In genomic region chr17:77675411-77675810, GRCh38 we compare ENCODE assay signal across 20 cellular contexts.
DNase-seq lines count a peak whose midpoint lies in the region; ATAC-seq, FAIRE-seq and TF ChIP-seq lines count a peak whose summit lies in the region.
"Had no signal": no experiment of that assay in that cellular context is flagged by ENCODE, and none has a peak within 500 bp of the region (broad histone marks: within the 10 kb centered on the region; RNA-seq: fewer than 3 reads in every experiment).

No MANE protein-coding gene starts in this region.

- H3K4ac ChIP-seq in neuronal stem cell (ENCODE audit: low read length): no peak overlapping the region

- H3K4me2 ChIP-seq in HepG2 (ENCODE audit: low read depth, low read length): no peak overlapping the region
- no peak overlapping the region for H3K4me2 ChIP-seq in neuronal stem cell (ENCODE audit: insufficient read depth, low read length, poor library complexity, severe bottlenecking)
- H3K4me2 ChIP-seq: A549 had no signal

- peak overlapping the region; percentile 82 for H2BK15ac ChIP-seq in neuronal stem cell (ENCODE audit: low read length)

- TF ChIP-seq CTCF in right lobe of liver (IDR thresholded peaks at IDR 0.05): no peak
- TF ChIP-seq CTCF in HepG2 (CRISPR knock-in tag; IDR thresholded peaks at IDR 0.05): no peak
- TF ChIP-seq CTCF in left lung (IDR thresholded peaks at IDR 0.05): no peak

- H2BK5ac ChIP-seq in neuronal stem cell (ENCODE audit: low read length): peak overlapping the region; percentile 7

- no peak for TF ChIP-seq EP300 in HepG2 (IDR thresholded peaks at IDR 0.05; ENCODE audit: low read depth in 2 of 2, low read length in 2 of 2)
- TF ChIP-seq EP300 in HepG2 (CRISPR knock-in tag; IDR thresholded peaks at IDR 0.05; ENCODE audit: borderline replicate concordance): no peak

- H3K27me3 ChIP-seq in right lobe of liver (no peaks in the 10 kb centered on the region), HepG2 (ENCODE audit: control insufficient read depth in 1 of 2, insufficient read depth in 2 of 2, low read length in 2 of 2) (peaks cover 11 to 67% of the 10 kb centered on the region in 2 experiments; a peak in 4 of 5 replicates), neuronal stem cell (ENCODE audit: control insufficient read depth in 3 of 3, insufficient read depth in 3 of 3, low read depth in 1 of 3, low read length in 3 of 3) (peaks cover 0 to 9% (median 0%) of the 10 kb centered on the region in 3 experiments), left lung (peaks cover 0 to 50% of the 10 kb centered on the region in 2 donors)

- no peak for FAIRE-seq in HepG2 (lab: Jason Lieb, UNC)
- FAIRE-seq: A549, D721Med, G401.6, GM12891 had no signal

- ATAC-seq in right lobe of liver (no peak), HepG2 (no peak), left lung (no peak), GM19023 (IDR thresholded peaks at IDR 0.05; ENCODE audit: unreplicated experiment) (no peak)
- ATAC-seq: A549 had no signal

- DNase-seq in activated effector memory CD4-positive, alpha-beta T cell treated with anti-CD3 and anti-CD28 coated beads, Interleukin-2, amount 50 U/mL, for 16 hours: peak; percentile 42
- DNase-seq in activated effector memory CD4-positive, alpha-beta T cell treated with Interleukin-2 at 50 U/mL for 16 hours: no peak
- peak in 2 of 3 donors; percentile 36 to 42 for DNase-seq in right lobe of liver
- no peak for DNase-seq in HepG2 (ENCODE audit: low spot score)
- DNase-seq in neuronal stem cell (ENCODE audit: low spot score): no peak
- DNase-seq in left lung: no peak
- DNase-seq in NCI-H1105 treated with DMSO at 0.1 percent for 48 hours (lab: John Stamatoyannopoulos, UW): no peak
- DNase-seq: AML-193; Caco-2; CD4-positive, alpha-beta T cell; GM23248 had no signal

- H3K27ac ChIP-seq in right lobe of liver: no peak overlapping the region
- no peak overlapping the region for H3K27ac ChIP-seq in HepG2 (ENCODE audit: extremely low read length, insufficient read depth, low read length)
- no peak overlapping the region for H3K27ac ChIP-seq in neuronal stem cell (replicated peaks; ENCODE audit: low read length)
- H3K27ac ChIP-seq in left lung: no peak overlapping the region
- H3K27ac ChIP-seq: 22Rv1, A549, C4-2B, GM23248, HL-60 had no signal

- H3K4me3 ChIP-seq in right lobe of liver (no peak overlapping the region), HepG2 (replicated peaks in 1 of 3; ENCODE audit: insufficient read depth in 1 of 3, low read depth in 2 of 3, low read length in 3 of 3) (no peak overlapping the region), neuronal stem cell (ENCODE audit: low read length in 2 of 2) (no peak overlapping the region), left lung (no peak overlapping the region)
- H3K4me3 ChIP-seq: A549, GM23248, HAP-1 had no signal

- peak overlapping the region; percentile 9 for H3K23ac ChIP-seq in neuronal stem cell (ENCODE audit: low read depth, low read length, poor library complexity)

- H2AK5ac ChIP-seq in neuronal stem cell (ENCODE audit: low read depth, low read length): peak overlapping the region; percentile 79

- H3K36me3 ChIP-seq in right lobe of liver (no peaks in the 10 kb centered on the region), HepG2 (replicated peaks in 1 of 2; ENCODE audit: control insufficient read depth in 1 of 2, insufficient read depth in 2 of 2, low read length in 2 of 2) (no peaks in the 10 kb centered on the region), neuronal stem cell (replicated peaks in 1 of 2; ENCODE audit: control insufficient read depth in 2 of 2, insufficient read depth in 2 of 2, low read length in 2 of 2) (no peaks in the 10 kb centered on the region), left lung (no peaks in the 10 kb centered on the region)
- H3K36me3 ChIP-seq: HAP-1 had no signal

- CTCF ChIA-PET in HepG2 (lab: Yijun Ruan, JAX; ENCODE audit: low intra/inter-chr PET ratio, low total read pairs): no interaction called here

- in situ Hi-C loops in HepG2 (cut with HindIII; ENCODE audit: extremely low pct_ligation_motif_present, low pct_unique_long_range_greater_than_20kb): no loop called here

- peak overlapping the region; percentile 43 for H2BK12ac ChIP-seq in neuronal stem cell (ENCODE audit: low read length)

- BruUV-seq in HepG2 (replicated peaks; lab: Mats Ljungman, UMichigan): no TSS peak

- H3K79me1 ChIP-seq in neuronal stem cell (ENCODE audit: low read depth, low read length): no peaks in the 10 kb centered on the region

- TF ChIP-seq RAD21 in HepG2 (CRISPR knock-in tag; IDR thresholded peaks at IDR 0.05): no peak

- no peak overlapping the region for H4K8ac ChIP-seq in neuronal stem cell (ENCODE audit: low read depth, low read length)

- no peaks in the 10 kb centered on the region for H3K9me3 ChIP-seq in right lobe of liver
- H3K9me3 ChIP-seq in HepG2 (ENCODE audit: low read length): no peaks in the 10 kb centered on the region
- H3K9me3 ChIP-seq in neuronal stem cell (replicated peaks in 1 of 2; ENCODE audit: control insufficient read depth in 2 of 2, insufficient read depth in 1 of 2, low read depth in 1 of 2, low read length in 2 of 2): peaks cover 0 to 2% of the 10 kb centered on the region in 2 donors
- H3K9me3 ChIP-seq in left lung: no peaks in the 10 kb centered on the region
- H3K9me3 ChIP-seq: A549, HAP-1 had no signal

- no peak overlapping the region for H2AFZ ChIP-seq in HepG2 (ENCODE audit: low read length)
- H2AFZ ChIP-seq in neuronal stem cell (ENCODE audit: low read length): no peak overlapping the region
- H2AFZ ChIP-seq: GM23248 had no signal

- H3K4me1 ChIP-seq in right lobe of liver (no peaks in the 10 kb centered on the region), HepG2 (ENCODE audit: insufficient read depth, low read length) (no peaks in the 10 kb centered on the region), neuronal stem cell (ENCODE audit: control insufficient read depth in 2 of 2, insufficient read depth in 1 of 2, low read depth in 1 of 2, low read length in 2 of 2) (peaks cover 0 to 18% of the 10 kb centered on the region in 2 donors), left lung (no peaks in the 10 kb centered on the region)
- H3K4me1 ChIP-seq: A549, Caco-2, HAP-1 had no signal

- TF ChIP-seq POLR2A in right lobe of liver (IDR thresholded peaks at IDR 0.05): no peak
- no peak for TF ChIP-seq POLR2A in HepG2 (IDR thresholded peaks at IDR 0.05; ENCODE audit: insufficient read depth in 1 of 2, low read depth in 2 of 2, low read length in 2 of 2)

- 100% methylated on average over 3 of the region's 8 CpGs for WGBS in right lobe of liver (ENCODE audit: insufficient coverage, low coverage, low lambda C conversion rate, missing lambda C conversion rate)
- WGBS in HepG2 (ENCODE audit: low lambda C conversion rate): 57% methylated on average over 6 of the region's 8 CpGs
- no CpG with 5 or more reads among the region's 8 CpGs for WGBS in neuronal stem cell (ENCODE audit: extremely low coverage in 2 of 2, insufficient read length in 2 of 2, insufficient replicate concordance in 1 of 2), 2 donors

- H3K9ac ChIP-seq in HepG2 (ENCODE audit: insufficient read depth, low read depth, low read length) (no peak overlapping the region), neuronal stem cell (ENCODE audit: low read depth, low read length, poor library complexity) (no peak overlapping the region)
- H3K9ac ChIP-seq: GM23248 had no signal

- no peaks in the 10 kb centered on the region for H3K79me2 ChIP-seq in HepG2 (ENCODE audit: insufficient read depth, low read length)

- H2BK120ac ChIP-seq in neuronal stem cell (ENCODE audit: low read depth, low read length): no peak overlapping the region

- H4K20me1 ChIP-seq in HepG2 (ENCODE audit: insufficient read depth, low read length): no peaks in the 10 kb centered on the region

- no peak overlapping the region for H3K14ac ChIP-seq in neuronal stem cell (ENCODE audit: low read length)

- H3K18ac ChIP-seq in neuronal stem cell (ENCODE audit: low read length): peak overlapping the region; percentile 88

- intact Hi-C loops in right lobe of liver (cut with DNase I): no loop called here
- intact Hi-C loops in HepG2 (cut with micrococcal nuclease; ENCODE audit: unreplicated experiment): no loop called here
- intact Hi-C loops in left lung (cut with DNase I): no loop called here

- POLR2A ChIA-PET in HepG2 (lab: Yijun Ruan, JAX): no interaction called here

- H4K91ac ChIP-seq in neuronal stem cell (ENCODE audit: low read depth, low read length, poor library complexity): no peak overlapping the region

TF ChIP-seq in HepG2, 621 proteins besides CTCF, POLR2A, EP300 and RAD21 (continues in another document):
- TF ChIP-seq SSRP1 (CRISPR knock-in tag; IDR thresholded peaks at IDR 0.05) (no peak), SUZ12 (IDR thresholded peaks at IDR 0.05; ENCODE audit: low read depth, low read length) (no peak), KAT8 (CRISPR knock-in tag; IDR thresholded peaks at IDR 0.05) (no peak)
- TF ChIP-seq, protein P1, sequence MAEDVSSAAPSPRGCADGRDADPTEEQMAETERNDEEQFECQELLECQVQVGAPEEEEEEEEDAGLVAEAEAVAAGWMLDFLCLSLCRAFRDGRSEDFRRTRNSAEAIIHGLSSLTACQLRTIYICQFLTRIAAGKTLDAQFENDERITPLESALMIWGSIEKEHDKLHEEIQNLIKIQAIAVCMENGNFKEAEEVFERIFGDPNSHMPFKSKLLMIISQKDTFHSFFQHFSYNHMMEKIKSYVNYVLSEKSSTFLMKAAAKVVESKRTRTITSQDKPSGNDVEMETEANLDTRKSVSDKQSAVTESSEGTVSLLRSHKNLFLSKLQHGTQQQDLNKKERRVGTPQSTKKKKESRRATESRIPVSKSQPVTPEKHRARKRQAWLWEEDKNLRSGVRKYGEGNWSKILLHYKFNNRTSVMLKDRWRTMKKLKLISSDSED (CRISPR knock-in tag; IDR thresholded peaks at IDR 0.05): no peak

Comparison
In these comparisons a context has a peak if more than half of its experiments do, and no peak if none do; other contexts are left out.
1. DNase-seq: peak in activated effector memory CD4-positive, alpha-beta T cell treated with anti-CD3 and anti-CD28 coated beads, Interleukin-2, amount 50 U/mL, for 16 hours (single experiment) and right lobe of liver (2 of 3); none in activated effector memory CD4-positive, alpha-beta T cell treated with Interleukin-2 at 50 U/mL for 16 hours (single experiment), HepG2 (single experiment), neuronal stem cell (single experiment), left lung (0 of 2) and NCI-H1105 treated with DMSO at 0.1 percent for 48 hours (single experiment).